In the genomic region with DNA sequence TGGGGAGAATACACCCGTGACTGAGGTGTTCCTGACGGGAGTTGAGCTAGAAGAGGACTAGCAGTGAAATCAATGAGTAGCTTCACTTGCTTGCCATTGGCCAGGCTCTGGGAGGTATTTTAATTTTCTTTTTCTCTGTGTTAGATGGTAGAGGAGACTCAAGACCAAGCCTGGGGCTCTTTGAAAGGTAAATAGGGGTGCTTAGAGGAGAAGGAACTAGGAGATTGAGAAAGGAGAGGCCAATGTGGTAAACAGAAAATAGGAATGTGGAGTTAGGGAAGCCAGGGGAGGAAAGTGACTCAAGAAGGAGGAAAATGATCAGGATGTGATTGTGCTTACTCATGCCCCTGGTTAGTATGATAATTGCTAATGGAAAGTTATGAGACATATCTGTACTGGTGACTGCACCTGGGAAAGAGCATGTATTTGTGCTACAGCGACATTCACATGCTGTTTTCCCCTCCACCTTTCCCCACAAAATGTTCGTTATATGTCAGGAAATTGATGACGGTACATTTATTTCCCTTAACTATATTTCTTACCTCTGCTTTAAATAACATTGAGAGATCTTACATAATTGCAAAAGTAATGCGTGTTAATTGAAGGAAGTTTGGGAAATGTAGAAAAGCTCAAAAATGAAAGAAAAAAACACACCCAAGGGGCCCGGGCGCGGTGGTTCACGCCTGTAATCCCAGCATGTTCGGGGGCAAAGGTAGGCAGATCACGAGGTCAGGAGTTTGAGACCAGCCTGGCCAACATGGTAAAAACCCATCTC, we compare ENCODE assay signal across 9 cellular contexts. TPM values are rescaled to one million over a fixed set of nuclear protein-coding genes. Genes with fewer than 3 reads are reported as not detected.
DNase-seq lines count a peak whose midpoint lies in the region; ATAC-seq, FAIRE-seq and TF ChIP-seq lines count a peak whose summit lies in the region.
"Had no signal": no experiment of that assay in that cellular context is flagged by ENCODE, and none has a peak within 500 bp of the region (broad histone marks: within the 10 kb centered on the region; RNA-seq: fewer than 3 reads in every experiment).

No MANE protein-coding gene starts in this region.

- H3K36me3 ChIP-seq in osteoblast (ENCODE audit: insufficient read depth, low read length) (no peaks in the 10 kb centered on the region), kidney (ENCODE audit: control insufficient read depth in 1 of 2, insufficient read depth in 2 of 2, low read length in 2 of 2) (no peaks in the 10 kb centered on the region), ascending aorta (no peaks in the 10 kb centered on the region)

- H3K4me3 ChIP-seq in osteoblast (ENCODE audit: insufficient read depth, low read length) (no peak overlapping the region), kidney (ENCODE audit: low read length in 2 of 2) (no peak overlapping the region), ascending aorta (no peak overlapping the region)

- no peak overlapping the region for H3K9ac ChIP-seq in kidney (ENCODE audit: low read length in 2 of 2)

- no peaks in the 10 kb centered on the region for H3K36me3 Mint-ChIP-seq in activated CD4-positive, alpha-beta T cell treated with anti-CD3 and anti-CD28 coated beads for 36 hours (ENCODE audit: low read depth)
- no peaks in the 10 kb centered on the region for H3K36me3 Mint-ChIP-seq in activated T-helper 1 cell treated with anti-CD3 and anti-CD28 coated beads, Interleukin-12 subunit alpha, Interleukin-12 subunit beta, Interleukin-2, Interleukin-4 antibody, amounts not matched to agents 30 ng/mL and 10 ng/mL and 1 ng/mL, durations not matched to agents 14 hours and 24 hours and 36 hours (ENCODE audit: low read depth)

- CTCF ChIA-PET in activated CD4-positive, alpha-beta T cell treated with anti-CD3 and anti-CD28 coated beads for 36 hours (lab: Charles Lee) = interaction anchor here (0.8 to 1.0 kb wide), 2 partner anchors 67 to 137 kb away, joined by 3 read pairs; no protein-coding TSS in a partner anchor

- peak; percentile 41 for DNase-seq in activated CD4-positive, alpha-beta T cell treated with anti-CD3 and anti-CD28 coated beads for 36 hours
- no peak for DNase-seq in activated CD4-positive, alpha-beta T cell treated with anti-CD3 and anti-CD28 coated beads for 1 hour
- DNase-seq in activated T-helper 1 cell treated with anti-CD3 and anti-CD28 coated beads, Interleukin-12 subunit alpha, Interleukin-12 subunit beta, Interleukin-2, Interleukin-4 antibody, amounts not matched to agents 30 ng/mL and 10 ng/mL and 1 ng/mL, durations not matched to agents 14 hours and 24 hours and 36 hours (ENCODE audit: low spot score) = no peak
- DNase-seq in osteoblast (ENCODE audit: insufficient read length, low spot score, missing footprints) (peak; percentile 84), kidney (no peak), ascending aorta (ENCODE audit: low spot score in 2 of 2) (no peak), frontal cortex (ENCODE audit: low spot score in 2 of 2) (no peak)

- H3K27me3 ChIP-seq in osteoblast (ENCODE audit: insufficient read depth, low read length) (no peaks in the 10 kb centered on the region), ascending aorta (no peaks in the 10 kb centered on the region)

- H3K27me3 Mint-ChIP-seq in activated CD4-positive, alpha-beta T cell treated with anti-CD3 and anti-CD28 coated beads for 36 hours = peaks cover 3% of the 10 kb centered on the region
- no peaks in the 10 kb centered on the region for H3K27me3 Mint-ChIP-seq in activated T-helper 1 cell treated with anti-CD3 and anti-CD28 coated beads, Interleukin-12 subunit alpha, Interleukin-12 subunit beta, Interleukin-2, Interleukin-4 antibody, amounts not matched to agents 30 ng/mL and 10 ng/mL and 1 ng/mL, durations not matched to agents 14 hours and 24 hours and 36 hours (ENCODE audit: insufficient read depth)

- peak overlapping the region; percentile 71 for H3K27ac Mint-ChIP-seq in activated CD4-positive, alpha-beta T cell treated with anti-CD3 and anti-CD28 coated beads for 36 hours
- H3K27ac Mint-ChIP-seq in activated T-helper 1 cell treated with anti-CD3 and anti-CD28 coated beads, Interleukin-12 subunit alpha, Interleukin-12 subunit beta, Interleukin-2, Interleukin-4 antibody, amounts not matched to agents 30 ng/mL and 10 ng/mL and 1 ng/mL, durations not matched to agents 14 hours and 24 hours and 36 hours = peak overlapping the region; percentile 88

- H3K4me1 Mint-ChIP-seq in activated CD4-positive, alpha-beta T cell treated with anti-CD3 and anti-CD28 coated beads for 36 hours = peaks cover 38% of the 10 kb centered on the region
- peaks cover 37% of the 10 kb centered on the region for H3K4me1 Mint-ChIP-seq in activated T-helper 1 cell treated with anti-CD3 and anti-CD28 coated beads, Interleukin-12 subunit alpha, Interleukin-12 subunit beta, Interleukin-2, Interleukin-4 antibody, amounts not matched to agents 30 ng/mL and 10 ng/mL and 1 ng/mL, durations not matched to agents 14 hours and 24 hours and 36 hours (ENCODE audit: low read depth)
- H3K4me1 Mint-ChIP-seq: neural crest cell had no signal

- H3K4me3 Mint-ChIP-seq in activated CD4-positive, alpha-beta T cell treated with anti-CD3 and anti-CD28 coated beads for 36 hours = peak overlapping the region; percentile 62
- peak overlapping the region; percentile 73 for H3K4me3 Mint-ChIP-seq in activated T-helper 1 cell treated with anti-CD3 and anti-CD28 coated beads, Interleukin-12 subunit alpha, Interleukin-12 subunit beta, Interleukin-2, Interleukin-4 antibody, amounts not matched to agents 30 ng/mL and 10 ng/mL and 1 ng/mL, durations not matched to agents 14 hours and 24 hours and 36 hours
- H3K4me3 Mint-ChIP-seq: neural crest cell had no signal

- ATAC-seq in activated CD4-positive, alpha-beta T cell treated with anti-CD3 and anti-CD28 coated beads for 36 hours = peak; percentile 69
- ATAC-seq in HG03108 (IDR thresholded peaks at IDR 0.05; ENCODE audit: unreplicated experiment) = peak; percentile 49

- peak overlapping the region; percentile 48 for H2AFZ ChIP-seq in osteoblast (ENCODE audit: low read length)

- H4K20me1 ChIP-seq in osteoblast (ENCODE audit: insufficient read depth, low read length) = no peaks in the 10 kb centered on the region

- no peaks in the 10 kb centered on the region for H3K9me3 ChIP-seq in osteoblast (ENCODE audit: low read depth, low read length)
- H3K9me3 ChIP-seq in kidney (ENCODE audit: control insufficient read depth in 1 of 2, low read length in 2 of 2) = no peaks in the 10 kb centered on the region
- H3K9me3 ChIP-seq in ascending aorta = no peaks in the 10 kb centered on the region

- no peak for TF ChIP-seq CTCF in osteoblast (IDR thresholded peaks at IDR 0.05; ENCODE audit: extremely low read depth, low read depth, low read length)
- TF ChIP-seq CTCF in kidney (IDR thresholded peaks at IDR 0.05; ENCODE audit: borderline replicate concordance, extremely low read depth, insufficient read depth) = no peak
- no peak for TF ChIP-seq CTCF in ascending aorta (IDR thresholded peaks at IDR 0.05)

- H3K4me1 ChIP-seq in osteoblast (ENCODE audit: insufficient read depth, low read length) (peaks cover 7% of the 10 kb centered on the region), kidney (ENCODE audit: control insufficient read depth in 1 of 2, insufficient read depth in 1 of 2, low read depth in 1 of 2, low read length in 2 of 2) (no peaks in the 10 kb centered on the region), ascending aorta (no peaks in the 10 kb centered on the region)

- no peaks in the 10 kb centered on the region for H3K9me3 Mint-ChIP-seq in activated CD4-positive, alpha-beta T cell treated with anti-CD3 and anti-CD28 coated beads for 36 hours (ENCODE audit: low read depth)
- no peaks in the 10 kb centered on the region for H3K9me3 Mint-ChIP-seq in activated T-helper 1 cell treated with anti-CD3 and anti-CD28 coated beads, Interleukin-12 subunit alpha, Interleukin-12 subunit beta, Interleukin-2, Interleukin-4 antibody, amounts not matched to agents 30 ng/mL and 10 ng/mL and 1 ng/mL, durations not matched to agents 14 hours and 24 hours and 36 hours
- H3K9me3 Mint-ChIP-seq: neural crest cell had no signal

- peak overlapping the region; percentile 17 for H3K4me2 ChIP-seq in osteoblast (ENCODE audit: insufficient read depth, low read length)

- POLR2A ChIA-PET in activated CD4-positive, alpha-beta T cell treated with anti-CD3 and anti-CD28 coated beads for 36 hours (lab: Charles Lee) = no interaction called here

- FAIRE-seq in kidney (lab: Jason Lieb, UNC) = no peak
- FAIRE-seq in frontal cortex (lab: Jason Lieb, UNC) = no peak

- intact Hi-C loops in activated CD4-positive, alpha-beta T cell treated with anti-CD3 and anti-CD28 coated beads for 36 hours (cut with DNase I, micrococcal nuclease) = loop anchor here in 1 of 2 experiments (1.0 to 5.0 kb wide), 5 partner anchors 61 to 730 kb away; a partner anchor contains a TSS
- intact Hi-C loops in activated T-helper 1 cell treated with anti-CD3 and anti-CD28 coated beads, Interleukin-12 subunit alpha, Interleukin-12 subunit beta, Interleukin-2, Interleukin-4 antibody, amounts not matched to agents 30 ng/mL and 10 ng/mL and 1 ng/mL, durations not matched to agents 14 hours and 24 hours and 36 hours (cut with micrococcal nuclease) = loop anchor here (1.0 to 10.0 kb wide), 8 partner anchors 61 to 1663 kb away; a partner anchor contains a TSS
- intact Hi-C loops in kidney (cut with DNase I) (no loop called here), ascending aorta (cut with DNase I) (no loop called here)

- peak overlapping the region; percentile 20 for H3K27ac ChIP-seq in osteoblast (ENCODE audit: low read depth, low read length)
- H3K27ac ChIP-seq in kidney (ENCODE audit: low read depth in 2 of 2, low read length in 2 of 2) = no peak overlapping the region
- no peak overlapping the region for H3K27ac ChIP-seq in ascending aorta

- H3K79me2 ChIP-seq in osteoblast (ENCODE audit: insufficient read depth, low read length) = no peaks in the 10 kb centered on the region

RNA-seq across cellular contexts. Expression of a gene that starts 16.9 kb away (rescaled TPM):
- total RNA-seq in activated CD4-positive, alpha-beta T cell treated with anti-CD3 and anti-CD28 coated beads for 36 hours = 10 to 100 TPM; 56.6 to 59.2 TPM
- 54.2 and 60.7 TPM in 2 replicates for total RNA-seq in activated T-helper 1 cell treated with anti-CD3 and anti-CD28 coated beads, Interleukin-12 subunit alpha, Interleukin-12 subunit beta, Interleukin-2, Interleukin-4 antibody, amounts not matched to agents 30 ng/mL and 10 ng/mL and 1 ng/mL, durations not matched to agents 14 hours and 24 hours and 36 hours
- total RNA-seq in osteoblast = 63.6 and 67.3 TPM in 2 replicates
- 76.7 TPM for total RNA-seq in kidney
- polyA plus RNA-seq in kidney (ENCODE audit: insufficient read depth, low read depth, low replicate concordance) = 20.3 TPM
- total RNA-seq in ascending aorta = 15.2 TPM
- total RNA-seq in frontal cortex = 23.2 TPM

Comparison
In these comparisons a context has a peak if more than half of its experiments do, and no peak if none do; other contexts are left out.
1. DNase-seq: peak in activated CD4-positive, alpha-beta T cell treated with anti-CD3 and anti-CD28 coated beads for 36 hours (single experiment) and osteoblast (single experiment); none in activated CD4-positive, alpha-beta T cell treated with anti-CD3 and anti-CD28 coated beads for 1 hour (single experiment), activated T-helper 1 cell treated with anti-CD3 and anti-CD28 coated beads, Interleukin-12 subunit alpha, Interleukin-12 subunit beta, Interleukin-2, Interleukin-4 antibody, amounts not matched to agents 30 ng/mL and 10 ng/mL and 1 ng/mL, durations not matched to agents 14 hours and 24 hours and 36 hours (single experiment), kidney (single experiment), ascending aorta (0 of 2) and frontal cortex (0 of 2).